ENCODE assay signal across 8 cellular contexts in the genomic region with DNA sequence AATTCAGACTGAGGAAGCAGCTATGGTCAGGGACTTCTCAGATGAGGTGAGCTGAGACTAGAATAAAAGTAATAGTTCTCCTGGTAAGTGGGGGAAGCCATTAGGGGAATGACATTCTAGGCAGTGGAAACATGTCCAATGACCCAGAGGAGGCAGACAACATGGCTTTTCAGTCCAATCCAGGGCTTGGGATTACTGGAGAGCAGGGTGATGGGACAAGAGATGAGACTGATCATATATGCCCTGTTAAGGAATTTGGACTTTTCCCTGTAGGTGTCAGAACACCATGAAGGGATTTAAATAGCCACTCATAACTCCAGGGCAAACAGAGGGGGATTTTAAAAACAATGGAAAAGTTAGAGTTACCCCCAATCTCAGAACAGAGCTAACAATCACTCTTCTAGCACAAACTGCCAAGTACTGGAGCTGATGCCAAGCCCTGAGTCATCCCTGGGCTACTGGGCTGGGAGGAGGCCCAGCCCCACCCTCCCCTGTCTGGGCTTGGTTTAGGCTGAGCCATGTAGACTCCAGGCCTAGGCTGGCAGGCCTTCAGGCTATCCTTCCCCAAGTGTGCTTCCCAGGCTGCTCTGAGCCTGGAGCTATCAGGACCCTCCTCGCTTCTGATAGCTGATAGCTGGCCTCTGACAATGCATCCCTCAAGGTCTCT. TPM values are rescaled to one million over a fixed set of nuclear protein-coding genes. Genes with fewer than 3 reads are reported as not detected.
DNase-seq lines count a peak whose midpoint lies in the region; ATAC-seq and TF ChIP-seq lines count a peak whose summit lies in the region.

No MANE protein-coding gene starts in this region.

- H3K4me1 ChIP-seq in A673 (ENCODE audit: insufficient read depth, low read length, poor library complexity, severe bottlenecking) (no peaks in the 10 kb centered on the region), breast epithelium (peaks cover 0 to 7% of the 10 kb centered on the region in 2 donors), left lung (peaks cover 6 to 8% of the 10 kb centered on the region in 2 donors), thyroid gland (peaks cover 24 to 32% of the 10 kb centered on the region in 2 donors)

- CTCF ChIA-PET in A673 (lab: Charles Lee): no interaction called here

- TF ChIP-seq CTCF in A673 (conservative IDR thresholded peaks at IDR 0.05; ENCODE audit: low read depth, low read length): no peak
- no peak for TF ChIP-seq CTCF in breast epithelium (IDR thresholded peaks at IDR 0.05)
- TF ChIP-seq CTCF in left lung (IDR thresholded peaks at IDR 0.05): no peak
- no peak for TF ChIP-seq CTCF in thyroid gland (IDR thresholded peaks at IDR 0.05)

- no peak for TF ChIP-seq EP300 in Ishikawa (IDR thresholded peaks at IDR 0.05; ENCODE audit: borderline replicate concordance)

- H3K9me3 ChIP-seq in A673 (ENCODE audit: low read depth, low read length, poor library complexity, severe bottlenecking) (no peaks in the 10 kb centered on the region), breast epithelium (no peaks in the 10 kb centered on the region), left lung (no peaks in the 10 kb centered on the region), thyroid gland (no peaks in the 10 kb centered on the region)

- no peaks in the 10 kb centered on the region for H3K36me3 ChIP-seq in A673 (ENCODE audit: insufficient read depth, low read length, poor library complexity, severe bottlenecking)
- H3K36me3 ChIP-seq in breast epithelium: no peaks in the 10 kb centered on the region
- no peaks in the 10 kb centered on the region for H3K36me3 ChIP-seq in left lung
- H3K36me3 ChIP-seq in thyroid gland: no peaks in the 10 kb centered on the region

- POLR2A ChIA-PET in A673 (lab: Charles Lee; ENCODE audit: low non-redundant PET): no interaction called here

- 71% methylated on average over 1 of the region's 1 CpG; no CpG with 5 or more reads in 1 of the 2 donors for WGBS in thyroid gland, 2 donors

- TF ChIP-seq POLR2A in breast epithelium (IDR thresholded peaks at IDR 0.05) (no peak), thyroid gland (IDR thresholded peaks at IDR 0.05) (peak in 1 of 2 donors; percentile 36)

- ATAC-seq in left lung (peak; percentile 93), HG03159 (IDR thresholded peaks at IDR 0.05; ENCODE audit: unreplicated experiment) (no peak), HG03135 (IDR thresholded peaks at IDR 0.05; ENCODE audit: unreplicated experiment) (no peak)

- BruUV-seq in A673 (replicated peaks; lab: Mats Ljungman, UMichigan): no TSS peak

- intact Hi-C loops in A673 (cut with micrococcal nuclease; ENCODE audit: unreplicated experiment) (no loop called here), breast epithelium (cut with DNase I; ENCODE audit: low total_unique reads) (no loop called here), left lung (cut with DNase I) (no loop called here), thyroid gland (cut with DNase I) (no loop called here)

- H3K4me3 ChIP-seq in A673 (ENCODE audit: low read depth, low read length, poor library complexity, severe bottlenecking) (no peak overlapping the region), breast epithelium (no peak overlapping the region), left lung (no peak overlapping the region), thyroid gland (replicated peaks in 1 of 3) (no peak overlapping the region)

- H3K27ac ChIP-seq in A673 (ENCODE audit: low read depth, low read length, poor library complexity, severe bottlenecking) (no peak overlapping the region), breast epithelium (peak overlapping the region; percentile 78 to 87), left lung (peak overlapping the region; percentile 50 to 75), thyroid gland (peak overlapping the region; percentile 28 to 87 (median 70))

- no peak for TF ChIP-seq RAD21 in Ishikawa (IDR thresholded peaks at IDR 0.05; ENCODE audit: low read depth)

- no peaks in the 10 kb centered on the region for H3K27me3 ChIP-seq in A673 (replicated peaks; ENCODE audit: insufficient read depth, low read depth, low read length, poor library complexity)
- no peaks in the 10 kb centered on the region for H3K27me3 ChIP-seq in breast epithelium
- H3K27me3 ChIP-seq in left lung: no peaks in the 10 kb centered on the region
- no peaks in the 10 kb centered on the region for H3K27me3 ChIP-seq in thyroid gland

- DNase-seq in A673 (ENCODE audit: low spot score): peak; percentile 61
- DNase-seq in breast epithelium (ENCODE audit: low spot score in 2 of 2): peak; percentile 63 to 75
- DNase-seq in left lung: peak; percentile 74 to 89
- peak; percentile 88 to 92 for DNase-seq in thyroid gland
- DNase-seq in T-helper 1 cell: no peak

TF ChIP-seq in Ishikawa, 13 proteins besides CTCF, POLR2A, EP300 and RAD21:
- TF ChIP-seq NFIC (IDR thresholded peaks at IDR 0.05) (peak; percentile 85), TEAD4 (IDR thresholded peaks at IDR 0.05) (peak; percentile 30; the same call in 1 of the 2 replicates), ZBTB7A (IDR thresholded peaks at IDR 0.05; ENCODE audit: low read depth) (no peak)

RNA-seq across cellular contexts. Expression of a gene that starts 22.7 kb away (rescaled TPM):
- 415 and 468 TPM in 2 replicates for total RNA-seq in A673 (2021)
- 100 to 1,000 TPM; 132 to 190 (median 182) TPM for total RNA-seq in breast epithelium
- 100 to 1,000 TPM; 503 to 543 TPM for total RNA-seq in left lung
- total RNA-seq in thyroid gland: 100 to 1,000 TPM; 204 to 318 (median 259) TPM

Comparison
In these comparisons a context has a peak if more than half of its experiments do, and no peak if none do; other contexts are left out.
1. DNase-seq: peak in A673 (single experiment), breast epithelium (2 of 2), left lung (2 of 2) and thyroid gland (2 of 2); none in T-helper 1 cell (0 of 5).